8 cellular contexts compared by ENCODE assay signal in genomic region chr15:70569139-70569717, GRCh38.
DNase-seq lines count a peak whose midpoint lies in the region; ATAC-seq and TF ChIP-seq lines count a peak whose summit lies in the region.

No MANE protein-coding gene starts in this region.

- H3K9me3 ChIP-seq in OCI-LY7 (ENCODE audit: low read length) = no peaks in the 10 kb centered on the region

- no peaks in the 10 kb centered on the region for H4K20me1 ChIP-seq in OCI-LY7 (ENCODE audit: insufficient read depth, low read length)

- no peaks in the 10 kb centered on the region for H3K36me3 ChIP-seq in OCI-LY7 (ENCODE audit: insufficient read depth, low read length)

- no peaks in the 10 kb centered on the region for H3K9me2 ChIP-seq in OCI-LY7 (ENCODE audit: insufficient read depth, low read length)

- no peak overlapping the region for H3K4me2 ChIP-seq in OCI-LY7 (ENCODE audit: low read length)

- H2AFZ ChIP-seq in OCI-LY7 (ENCODE audit: low read length) = no peak overlapping the region

- ATAC-seq in omental fat pad (ENCODE audit: low FRiP score) = peak; percentile 5
- ATAC-seq in GM19467 (IDR thresholded peaks at IDR 0.05; ENCODE audit: unreplicated experiment) = no peak
- no peak for ATAC-seq in HG03442 (IDR thresholded peaks at IDR 0.05; ENCODE audit: unreplicated experiment)

- TF ChIP-seq CTCF in GM13977 (IDR thresholded peaks at IDR 0.05; ENCODE audit: extremely low read depth, insufficient read depth, missing control alignments) (peak; percentile 27), OCI-LY7 (conservative IDR thresholded peaks at IDR 0.05; ENCODE audit: low read length) (peak; percentile 49), epithelial cell of proximal tubule (conservative IDR thresholded peaks at IDR 0.05; ENCODE audit: low read depth, low read length) (peak; percentile 79), omental fat pad (IDR thresholded peaks at IDR 0.05) (no peak)

- no TSS peak for BruUV-seq in OCI-LY7 (replicated peaks; lab: Mats Ljungman, UMichigan)

- CTCF ChIA-PET in OCI-LY7 (lab: Charles Lee; ENCODE audit: unreplicated experiment) = interaction anchor here (0.6 kb wide), 1 partner anchor 819 kb away, joined by 4 read pairs; no protein-coding TSS in a partner anchor

- H3K27ac ChIP-seq in OCI-LY7 (ENCODE audit: low read depth, low read length, poor library complexity, severe bottlenecking) = no peak overlapping the region

- in situ Hi-C loops in GM13977 (cut with MboI; ENCODE audit: low pct_unique_long_range_greater_than_20kb, low sequenced_read_pairs, unreplicated experiment) = no loop called here

- DNase-seq in GM13977 (ENCODE audit: low spot score) = no peak
- DNase-seq in OCI-LY7 (ENCODE audit: low spot score) = no peak
- DNase-seq in epithelial cell of proximal tubule (ENCODE audit: low read depth) = peak; percentile 57
- no peak for DNase-seq in omental fat pad (ENCODE audit: low spot score)
- no peak for DNase-seq in GM19240 (ENCODE audit: insufficient read length, low spot score)
- DNase-seq in T-helper 1 cell = no peak

- no peaks in the 10 kb centered on the region for H3K79me2 ChIP-seq in OCI-LY7 (ENCODE audit: insufficient read depth, low read depth, low read length)

- H3K4me3 ChIP-seq in OCI-LY7 (ENCODE audit: low read depth, low read length, poor library complexity, severe bottlenecking) = no peak overlapping the region
- H3K4me3 ChIP-seq in epithelial cell of proximal tubule (ENCODE audit: low read depth, low read length) = no peak overlapping the region

- intact Hi-C loops in OCI-LY7 (cut with micrococcal nuclease; ENCODE audit: unreplicated experiment) = no loop called here

- no peaks in the 10 kb centered on the region for H3K4me1 ChIP-seq in OCI-LY7 (ENCODE audit: insufficient read depth, low read length, poor library complexity, severe bottlenecking)

- POLR2A ChIA-PET in OCI-LY7 (lab: Charles Lee) = no interaction called here

Comparison
In these comparisons a context has a peak if more than half of its experiments do, and no peak if none do; other contexts are left out.
1. CTCF ChIP-seq: peak in GM13977 (single experiment), OCI-LY7 (single experiment) and epithelial cell of proximal tubule (single experiment); none in omental fat pad (0 of 3).